ENCODE assay signal across 32 cellular contexts in the genomic region with DNA sequence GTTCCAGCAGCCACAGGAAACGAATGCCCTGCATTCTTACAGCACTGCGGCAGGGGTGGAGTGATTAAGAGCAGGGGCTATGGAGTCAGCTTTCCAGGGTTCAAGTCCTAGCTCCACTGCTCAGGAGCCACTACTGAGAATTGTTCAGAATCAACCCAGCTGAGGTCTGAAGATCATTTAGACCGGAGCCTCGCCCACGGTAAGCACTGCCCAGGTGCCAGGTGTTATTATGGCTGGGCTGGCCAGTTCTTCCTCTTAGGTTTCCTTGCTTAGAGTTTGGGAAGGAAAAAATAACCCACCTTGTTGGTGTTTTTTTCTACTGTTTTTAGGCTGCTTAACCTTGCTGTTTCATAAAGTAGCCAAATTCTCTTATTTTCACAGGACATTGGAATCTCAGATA.
"Had no signal": no experiment of that assay in that cellular context is flagged by ENCODE, and none has a peak within 500 bp of the region (broad histone marks: within the 10 kb centered on the region; RNA-seq: fewer than 3 reads in every experiment).

No MANE protein-coding gene starts in this region.

- DNase-seq: activated B cell treated with CpG ODN at 0.5 μM for 24 hours; activated CD4-positive, alpha-beta T cell treated with anti-CD3 and anti-CD28 coated beads for 48 hours; activated CD4-positive, alpha-beta T cell treated with anti-CD3 and anti-CD28 coated beads, Interleukin-2, amount 50 U/mL, for 1 hour; activated CD4-positive, alpha-beta T cell treated with anti-CD3 and anti-CD28 coated beads, Interleukin-2, amount 50 U/mL, for 48 hours; activated CD8-positive, alpha-beta memory T cell treated with anti-CD3 and anti-CD28 coated beads for 24 hours; activated CD8-positive, alpha-beta T cell treated with anti-CD3 and anti-CD28 coated beads for 36 hours; activated effector memory CD4-positive, alpha-beta T cell treated with anti-CD3 and anti-CD28 coated beads, Interleukin-2, amount 50 U/mL, for 16 hours; activated naive CD4-positive, alpha-beta T cell treated with anti-CD3 and anti-CD28 coated beads for 36 hours; activated naive CD8-positive, alpha-beta T cell treated with anti-CD3 and anti-CD28 coated beads for 36 hours; activated naive CD8-positive, alpha-beta T cell treated with anti-CD3 and anti-CD28 coated beads, Interleukin-2, amount 50 U/mL, for 24 hours; activated T-cell treated with anti-CD3 and anti-CD28 coated beads, Interleukin-2, amount 50 U/mL, for 4 hours; adrenal gland; amygdala; aorta; body of pancreas; central memory CD4-positive, alpha-beta T cell; cortex of kidney; dermis blood vessel endothelial cell; effector CD4-positive, alpha-beta T cell; effector memory CD8-positive, alpha-beta T cell; erythroblast; foreskin keratinocyte; gastrocnemius medialis; glutamatergic neuron; heart left ventricle; T-helper 1 cell; T-helper 17 cell; T1000; WERI-Rb-1 had no signal

- H3K36me3 ChIP-seq: adrenal gland, cardiac muscle cell, esophagus muscularis mucosa, gastrocnemius medialis, heart left ventricle, WERI-Rb-1 had no signal

- H3K27ac ChIP-seq: adrenal gland, body of pancreas, cardiac muscle cell, esophagus muscularis mucosa, foreskin keratinocyte, gastrocnemius medialis, heart left ventricle, WERI-Rb-1 had no signal

- ATAC-seq: activated CD4-positive, CD25-positive, alpha-beta regulatory T cell treated with anti-CD3 and anti-CD28 coated beads, Interleukin-2, amount 50 U/mL, for 24 hours; activated CD8-positive, alpha-beta T cell treated with anti-CD3 and anti-CD28 coated beads for 36 hours; activated naive CD8-positive, alpha-beta T cell treated with anti-CD3 and anti-CD28 coated beads, Interleukin-2, amount 50 U/mL, for 24 hours; activated T-cell treated with anti-CD3 and anti-CD28 coated beads, Interleukin-2, amount 50 U/mL, for 4 hours; body of pancreas; effector memory CD8-positive, alpha-beta T cell; foreskin keratinocyte; gastrocnemius medialis; heart left ventricle; T-helper 17 cell had no signal

- H3K4me3 ChIP-seq: adrenal gland, body of pancreas, cardiac muscle cell, esophagus muscularis mucosa, gastrocnemius medialis, heart left ventricle had no signal

- H3K9me3 ChIP-seq: adrenal gland, body of pancreas, esophagus muscularis mucosa, gastrocnemius medialis, heart left ventricle had no signal

- H3K27me3 ChIP-seq: adrenal gland, body of pancreas, esophagus muscularis mucosa, gastrocnemius medialis, heart left ventricle had no signal

- H3K4me1 ChIP-seq: foreskin keratinocyte had no signal
